Comparison of ENCODE assay signal across 8 cellular contexts in the genomic region with DNA sequence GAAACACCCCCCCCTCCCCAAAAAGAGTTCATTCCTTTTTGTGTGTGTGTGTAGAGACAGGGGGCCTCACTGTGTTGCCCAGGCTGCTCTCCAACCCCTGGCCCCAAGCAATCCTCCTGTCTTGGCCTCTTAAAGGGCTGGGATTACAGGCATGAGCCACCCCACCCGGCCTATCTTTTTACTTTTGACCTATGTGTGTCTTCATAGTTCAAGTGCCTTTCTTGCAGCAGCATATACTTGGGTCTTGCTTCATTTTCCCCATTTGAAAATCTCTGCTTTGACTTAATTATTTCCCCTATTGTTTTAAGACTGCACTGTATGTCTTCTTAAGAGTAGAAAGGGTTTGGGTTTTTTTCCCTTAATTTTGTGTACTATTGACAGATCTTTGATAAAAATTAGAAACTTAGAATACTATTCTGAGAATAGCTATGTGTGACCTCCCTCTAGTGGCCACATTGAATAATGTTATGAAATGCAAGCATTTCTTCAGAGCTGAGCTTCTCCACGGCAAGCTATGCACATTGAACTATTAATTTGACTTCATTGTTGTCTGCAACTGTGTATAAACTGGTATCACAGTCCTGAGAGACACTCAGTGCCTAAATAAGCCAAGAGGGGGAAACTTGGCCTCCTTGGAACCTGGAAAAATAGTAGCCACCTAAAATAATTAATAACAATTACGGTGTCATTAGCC. TPM values are rescaled to one million over a fixed set of nuclear protein-coding genes. Genes with fewer than 3 reads are reported as not detected.
A peak's percentile ranks its signal among the peaks of the same experiment; 100 is the strongest.
DNase-seq lines count a peak whose midpoint lies in the region; ATAC-seq, FAIRE-seq and TF ChIP-seq lines count a peak whose summit lies in the region.

No MANE protein-coding gene starts in this region.

- POLR2A ChIA-PET in GM10248 (lab: Yijun Ruan, JAX): interaction anchor here (1.0 kb wide), 1 partner anchor 9 kb away, joined by 11 read pairs; a partner anchor contains a TSS
- POLR2A ChIA-PET in activated CD4-positive, alpha-beta memory T cell treated with anti-CD3 and anti-CD28 coated beads for 36 hours (lab: Charles Lee): no interaction called here

- 37 to 40% methylated on average over 3 of the region's 3 CpGs for WGBS in upper lobe of left lung, 2 donors

- no peaks in the 10 kb centered on the region for H3K9me3 Mint-ChIP-seq in activated CD4-positive, alpha-beta memory T cell treated with anti-CD3 and anti-CD28 coated beads for 36 hours

- no peak overlapping the region for H3K4me3 Mint-ChIP-seq in activated CD4-positive, alpha-beta memory T cell treated with anti-CD3 and anti-CD28 coated beads for 36 hours

- no peaks in the 10 kb centered on the region for H3K4me1 Mint-ChIP-seq in activated CD4-positive, alpha-beta memory T cell treated with anti-CD3 and anti-CD28 coated beads for 36 hours (ENCODE audit: low read depth)

- H3K27ac Mint-ChIP-seq in activated CD4-positive, alpha-beta memory T cell treated with anti-CD3 and anti-CD28 coated beads for 36 hours: no peak overlapping the region

- CTCF ChIA-PET in GM10248 (lab: Yijun Ruan, JAX): interaction anchor here (0.7 to 6.0 kb wide), 35 partner anchors 9 to 903 kb away, joined by 3 to 70 read pairs (median 4); a partner anchor contains a TSS
- CTCF ChIA-PET in activated CD4-positive, alpha-beta memory T cell treated with anti-CD3 and anti-CD28 coated beads for 36 hours (lab: Charles Lee): interaction anchor here (0.6 to 3.6 kb wide), 29 partner anchors 9 to 1345 kb away, joined by 3 to 87 read pairs (median 4); a partner anchor contains a TSS

- TF ChIP-seq POLR2A in upper lobe of left lung (IDR thresholded peaks at IDR 0.05): no peak

- H3K4me3 ChIP-seq in bronchial epithelial cell (ENCODE audit: low read depth, low read length) (no peak overlapping the region), upper lobe of left lung (no peak overlapping the region)

- H3K27me3 ChIP-seq in bronchial epithelial cell (ENCODE audit: control insufficient read depth, insufficient read depth, low read length): no peaks in the 10 kb centered on the region
- H3K27me3 ChIP-seq in upper lobe of left lung: no peaks in the 10 kb centered on the region

- ATAC-seq in HG02938 (IDR thresholded peaks at IDR 0.05; ENCODE audit: unreplicated experiment) (peak; percentile 75), left colon (peak; percentile 69), upper lobe of left lung (ENCODE audit: low FRiP score in 2 of 2) (peak; percentile 57 to 85)

- TF ChIP-seq CTCF in GM10248 (IDR thresholded peaks at IDR 0.05; ENCODE audit: control extremely low read depth, extremely low read depth, low read depth, missing control alignments) (peak; percentile 72), bronchial epithelial cell (IDR thresholded peaks at IDR 0.05; ENCODE audit: insufficient read depth, low read length, severe bottlenecking) (peak; percentile 43), upper lobe of left lung (IDR thresholded peaks at IDR 0.05) (peak; percentile 50 to 76 (median 64))

- peak; percentile 30 for DNase-seq in A172 (ENCODE audit: low spot score)
- DNase-seq in GM10248 (ENCODE audit: extremely low spot score): peak; percentile 69
- DNase-seq in NCI-H82 (lab: John Stamatoyannopoulos, UW): peak; percentile 69
- peak; percentile 51 for DNase-seq in bronchial epithelial cell (ENCODE audit: low read depth)
- no peak for DNase-seq in left colon
- DNase-seq in upper lobe of left lung: no peak
- no peak for DNase-seq in activated CD4-positive, alpha-beta memory T cell treated with anti-CD3 and anti-CD28 coated beads for 36 hours

- no peaks in the 10 kb centered on the region for H3K9me3 ChIP-seq in upper lobe of left lung

- H3K4me1 ChIP-seq in upper lobe of left lung: no peaks in the 10 kb centered on the region

- no peaks in the 10 kb centered on the region for H3K36me3 Mint-ChIP-seq in activated CD4-positive, alpha-beta memory T cell treated with anti-CD3 and anti-CD28 coated beads for 36 hours

- peaks cover 24% of the 10 kb centered on the region for H3K27me3 Mint-ChIP-seq in activated CD4-positive, alpha-beta memory T cell treated with anti-CD3 and anti-CD28 coated beads for 36 hours

- H3K27ac ChIP-seq in upper lobe of left lung: no peak overlapping the region

- TF ChIP-seq EP300 in upper lobe of left lung (IDR thresholded peaks at IDR 0.05): no peak

- intact Hi-C loops in left colon (cut with DNase I, micrococcal nuclease): loop anchor here in 1 of 2 donors (2.0 kb wide), 1 partner anchor 96 kb away; no protein-coding TSS in a partner anchor
- intact Hi-C loops in activated CD4-positive, alpha-beta memory T cell treated with anti-CD3 and anti-CD28 coated beads for 36 hours (cut with micrococcal nuclease): loop anchor here (1.0 kb wide), 2 partner anchors 95 to 129 kb away; no protein-coding TSS in a partner anchor

- H3K36me3 ChIP-seq in bronchial epithelial cell (ENCODE audit: control insufficient read depth, insufficient read depth, low read length) (no peaks in the 10 kb centered on the region), upper lobe of left lung (no peaks in the 10 kb centered on the region)

- no peak for FAIRE-seq in bronchial epithelial cell (lab: Jason Lieb, UNC)

RNA-seq across cellular contexts. Expression of a gene that starts 8.7 kb away (rescaled TPM):
- 49.9 and 61.0 TPM in 2 replicates for total RNA-seq in A172 (2014; rRNA removed; shearing (Covaris generic))
- total RNA-seq in bronchial epithelial cell: 16.9 and 20.0 TPM in 2 replicates
- total RNA-seq in left colon: 10 to 100 TPM; 37.9 to 43.9 TPM
- total RNA-seq in upper lobe of left lung: 10 to 100 TPM; 11.5 to 46.1 (median 30.1) TPM
- total RNA-seq in activated CD4-positive, alpha-beta memory T cell treated with anti-CD3 and anti-CD28 coated beads for 36 hours: 1 to 10 TPM; 7.7 to 8.4 TPM

Comparison
In these comparisons a context has a peak if more than half of its experiments do, and no peak if none do; other contexts are left out.
1. DNase-seq: peak in A172 (single experiment), GM10248 (single experiment), NCI-H82 (single experiment) and bronchial epithelial cell (single experiment); none in left colon (0 of 2), upper lobe of left lung (0 of 2) and activated CD4-positive, alpha-beta memory T cell treated with anti-CD3 and anti-CD28 coated beads for 36 hours (single experiment).
2. Peak in every context shown above with its lines, with median percentiles within 50 percentile points of each other: CTCF ChIP-seq and ATAC-seq.